23 cellular contexts compared by ENCODE assay signal in the genomic region with DNA sequence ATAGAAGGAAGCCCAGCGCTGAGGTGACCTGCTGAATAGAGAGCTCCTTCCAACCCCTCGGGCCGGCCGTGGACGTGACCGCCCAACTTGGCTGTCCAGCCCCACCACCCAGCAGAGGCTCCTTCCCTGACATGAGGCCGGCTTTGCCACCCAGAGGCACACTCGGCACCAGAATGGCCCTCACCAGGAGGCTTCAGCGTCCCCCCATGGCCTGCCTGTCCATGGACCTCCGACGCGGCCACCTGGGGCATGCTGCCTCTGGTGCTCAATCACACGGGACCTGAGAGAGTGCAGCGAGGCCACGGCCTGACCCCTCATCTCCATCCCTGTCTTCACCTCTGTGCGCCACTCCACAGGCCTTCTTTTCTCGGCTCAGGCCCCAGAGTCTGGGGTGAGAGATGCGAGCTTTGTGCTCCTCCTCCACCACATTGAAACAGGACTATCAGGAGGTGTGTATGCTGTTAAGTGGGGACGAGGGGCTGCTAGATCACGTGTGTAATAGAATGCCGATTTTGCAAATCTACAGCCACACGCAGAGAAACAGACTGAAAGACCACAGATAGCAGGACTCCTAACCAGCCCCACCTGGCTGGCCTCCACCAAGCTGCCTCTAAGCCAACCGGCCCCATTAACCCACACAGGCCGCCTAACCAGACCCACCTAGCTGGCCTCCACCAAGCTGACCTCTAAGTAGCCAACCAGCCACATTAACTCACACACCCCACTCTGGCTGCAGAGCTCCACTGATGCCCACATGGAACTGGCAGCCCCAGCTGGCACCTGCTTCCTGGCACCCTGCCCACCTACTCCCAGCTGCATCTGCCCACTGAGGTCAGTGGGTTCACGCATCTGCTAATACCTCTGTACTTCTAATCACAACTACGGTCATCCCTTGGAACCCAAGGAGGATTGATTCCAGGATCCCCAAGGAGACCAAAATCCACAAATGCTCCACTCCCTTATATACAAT. TPM values are rescaled to one million over a fixed set of nuclear protein-coding genes. Genes with fewer than 3 reads are reported as not detected.
DNase-seq lines count a peak whose midpoint lies in the region; ATAC-seq, FAIRE-seq and TF ChIP-seq lines count a peak whose summit lies in the region.
"Had no signal": no experiment of that assay in that cellular context is flagged by ENCODE, and none has a peak within 500 bp of the region (broad histone marks: within the 10 kb centered on the region; RNA-seq: fewer than 3 reads in every experiment).

No MANE protein-coding gene starts in this region.

- H2AFZ ChIP-seq in IMR-90 (replicated peaks; ENCODE audit: low read length, poor library complexity), result peak overlapping the region; percentile 4
- H2AFZ ChIP-seq in H1 (ENCODE audit: low read length), result no peak overlapping the region
- no peak overlapping the region for H2AFZ ChIP-seq in trophoblast cell (ENCODE audit: insufficient read depth, low read length, poor library complexity)

- H3K23ac ChIP-seq in IMR-90 (ENCODE audit: low read depth, low read length) (no peak overlapping the region), H1 (ENCODE audit: insufficient read length) (no peak overlapping the region), trophoblast cell (ENCODE audit: low read length) (no peak overlapping the region)

- H2BK5ac ChIP-seq in IMR-90 (ENCODE audit: low read depth, low read length, poor library complexity, severe bottlenecking), result peak overlapping the region; percentile 9
- peak overlapping the region; percentile 40; the same call in 1 of the 2 replicates for H2BK5ac ChIP-seq in H1 (ENCODE audit: low read depth, low read length)
- no peak overlapping the region for H2BK5ac ChIP-seq in trophoblast cell (ENCODE audit: low read depth, low read length, poor library complexity)

- no peak overlapping the region for H4K5ac ChIP-seq in IMR-90 (ENCODE audit: low read depth, low read length)
- no peak overlapping the region for H4K5ac ChIP-seq in H1 (ENCODE audit: insufficient read length, low read depth, low read length)

- peak overlapping the region in 8 of 11 experiments; percentile 2 to 66 (median 55); a peak in 12 of 22 replicates for H3K4me2 ChIP-seq in BLaER1 treated with 17β-estradiol and CSF1 and Interleukin-3, amounts not matched to agents 10 nM and 100 nM
- no peak overlapping the region for H3K4me2 ChIP-seq in IMR-90 (ENCODE audit: low read depth, low read length)
- H3K4me2 ChIP-seq in H1 (ENCODE audit: insufficient read depth in 1 of 2, low read depth in 2 of 2, low read length in 2 of 2), result no peak overlapping the region
- H3K4me2 ChIP-seq in trophoblast cell (ENCODE audit: low read length), result no peak overlapping the region

- no peak for TF ChIP-seq POLR2A in IMR-90 (IDR thresholded peaks at IDR 0.05; ENCODE audit: low read depth, low read length)
- TF ChIP-seq POLR2A in H1 (IDR thresholded peaks at IDR 0.05; ENCODE audit: control extremely low read depth in 1 of 2, low read depth in 2 of 2, low read length in 2 of 2), result no peak

- peaks cover 0 to 17% (median 12%) of the 10 kb centered on the region in 11 experiments; a peak in 14 of 22 replicates for H3K9me3 ChIP-seq in BLaER1 treated with 17β-estradiol and CSF1 and Interleukin-3, amounts not matched to agents 10 nM and 100 nM (replicated peaks in 1 of 11)
- peaks cover 2% of the 10 kb centered on the region; the same call in 1 of the 2 replicates for H3K9me3 ChIP-seq in IMR-90 (ENCODE audit: control insufficient read depth, insufficient read depth, low read length)
- no peaks in the 10 kb centered on the region for H3K9me3 ChIP-seq in H1 (ENCODE audit: insufficient read depth in 2 of 2, low read depth in 1 of 2, low read length in 1 of 2)
- H3K9me3 ChIP-seq in trophoblast cell (ENCODE audit: insufficient read depth, low read depth, low read length), result peaks cover 5% of the 10 kb centered on the region
- H3K9me3 ChIP-seq in endodermal cell (ENCODE audit: control insufficient read depth, low read length), result no peaks in the 10 kb centered on the region
- H3K9me3 ChIP-seq: Peyer's patch, tibial artery had no signal

- FAIRE-seq in H1 (lab: Jason Lieb, UNC), result no peak

- H3K4ac ChIP-seq in IMR-90 (ENCODE audit: low read depth, low read length) (no peak overlapping the region), H1 (replicated peaks; ENCODE audit: insufficient read length, low read depth, low read length) (no peak overlapping the region), trophoblast cell (ENCODE audit: low read depth, low read length) (no peak overlapping the region)

- H2BK120ac ChIP-seq in IMR-90 (ENCODE audit: low read depth, low read length), result no peak overlapping the region
- no peak overlapping the region for H2BK120ac ChIP-seq in H1 (replicated peaks; ENCODE audit: low read depth, low read length)
- peak overlapping the region; percentile 35 for H2BK120ac ChIP-seq in trophoblast cell (ENCODE audit: insufficient read depth, low read length, poor library complexity)

- no peak overlapping the region for H3K56ac ChIP-seq in IMR-90 (ENCODE audit: extremely low read depth, insufficient read depth, low read length)
- H3K56ac ChIP-seq in H1 (replicated peaks; ENCODE audit: insufficient read length, low read depth, low read length), result no peak overlapping the region

- ATAC-seq in IMR-90 (ENCODE audit: low read depth), result no peak
- ATAC-seq: activated CD8-positive, alpha-beta T cell treated with anti-CD3 and anti-CD28 coated beads, Interleukin-2, amount 10 ng/mL, durations not matched to agents 7 days and 5 days had no signal

- H4K20me1 ChIP-seq in BLaER1 treated with 17β-estradiol and CSF1 and Interleukin-3, amounts not matched to agents 10 nM and 100 nM, result peaks cover 0 to 20% (median 0%) of the 10 kb centered on the region in 11 experiments; a peak in 3 of 22 replicates
- H4K20me1 ChIP-seq in IMR-90 (ENCODE audit: insufficient read depth, low read length) (no peaks in the 10 kb centered on the region), H1 (replicated peaks in 1 of 2; ENCODE audit: control insufficient read depth in 1 of 2, insufficient read depth in 2 of 2, low read length in 2 of 2) (no peaks in the 10 kb centered on the region)

- TF ChIP-seq RAD21 in IMR-90 (IDR thresholded peaks at IDR 0.05; ENCODE audit: low read length), result no peak
- TF ChIP-seq RAD21 in H1 (IDR thresholded peaks at IDR 0.05 in 1 of 2, conservative IDR thresholded peaks at IDR 0.05 in 1 of 2; ENCODE audit: low read depth in 2 of 2, low read length in 2 of 2), result no peak

- CTCF ChIA-PET in IMR-90 (lab: Yijun Ruan, JAX), result no interaction called here
- CTCF ChIA-PET in H1 (lab: Charles Lee; ENCODE audit: partially characterized antibody), result no interaction called here

- peak overlapping the region; percentile 58; the same call in 1 of the 2 replicates for H2AK5ac ChIP-seq in IMR-90 (ENCODE audit: low read depth, low read length)
- H2AK5ac ChIP-seq in H1 (ENCODE audit: low read depth, low read length), result no peak overlapping the region
- H2AK5ac ChIP-seq in trophoblast cell (ENCODE audit: low read length), result no peak overlapping the region

- 86% methylated on average over 4 of the region's 26 CpGs; no CpG with 5 or more reads in 1 of the 2 experiments for WGBS in IMR-90 (ENCODE audit: extremely low coverage in 2 of 2, insufficient read length in 1 of 2), 2 experiments
- WGBS in H1 (ENCODE audit: extremely low coverage in 1 of 2, insufficient coverage in 1 of 2, insufficient read length in 1 of 2, insufficient replicate concordance in 2 of 2, low coverage in 1 of 2, low lambda C conversion rate in 2 of 2, missing lambda C conversion rate in 1 of 2), 2 experiments, result 91% methylated on average over 23 of the region's 26 CpGs; no CpG with 5 or more reads in 1 of the 2 experiments
- no CpG with 5 or more reads among the region's 26 CpGs for WGBS in trophoblast cell (ENCODE audit: extremely low coverage, insufficient coverage, insufficient read length)
- WGBS in endodermal cell (ENCODE audit: insufficient coverage in 1 of 2, insufficient read length in 1 of 2), 2 experiments, result 92 to 93% methylated on average over 8 to 26 of the region's 26 CpGs

- H3K4me1 Mint-ChIP-seq in endodermal cell, result peaks cover 2% of the 10 kb centered on the region

- H3K23me2 ChIP-seq in H1 (ENCODE audit: low read depth, low read length), result peaks cover 3% of the 10 kb centered on the region; the same call in 1 of the 2 replicates

- no peak overlapping the region for H2BK15ac ChIP-seq in IMR-90 (ENCODE audit: low read depth, low read length)
- H2BK15ac ChIP-seq in H1 (ENCODE audit: low read length), result no peak overlapping the region

- no peaks in the 10 kb centered on the region for H3K27me3 ChIP-seq in BLaER1 treated with 17β-estradiol and CSF1 and Interleukin-3, amounts not matched to agents 10 nM and 100 nM
- peaks cover 2% of the 10 kb centered on the region; the same call in 1 of the 2 replicates for H3K27me3 ChIP-seq in IMR-90 (ENCODE audit: control insufficient read depth, insufficient read depth, low read length)
- H3K27me3 ChIP-seq in H1 (replicated peaks in 1 of 4; ENCODE audit: control insufficient read depth in 3 of 4, extremely low read depth in 1 of 4, insufficient read depth in 3 of 4, low read length in 3 of 4), result no peaks in the 10 kb centered on the region
- H3K27me3 ChIP-seq in trophoblast cell (ENCODE audit: insufficient read depth, low read length), result no peaks in the 10 kb centered on the region
- H3K27me3 ChIP-seq in endodermal cell (ENCODE audit: control insufficient read depth, insufficient read depth, low read length, poor library complexity, severe bottlenecking), result no peaks in the 10 kb centered on the region
- H3K27me3 ChIP-seq: Peyer's patch, tibial artery had no signal

- H3K9me3 Mint-ChIP-seq in endodermal cell, result peaks cover 3% of the 10 kb centered on the region

- H3K27ac Mint-ChIP-seq in endodermal cell, result no peak overlapping the region
- H3K27ac Mint-ChIP-seq: activated CD8-positive, alpha-beta T cell treated with anti-CD3 and anti-CD28 coated beads, Interleukin-2, amount 10 ng/mL, durations not matched to agents 7 days and 5 days; CD4-positive, alpha-beta T cell; naive B cell had no signal

- POLR2A ChIA-PET in IMR-90 (lab: Charles Lee; ENCODE audit: unreplicated experiment), result interaction anchor here (0.6 kb wide), 1 partner anchor 106 kb away, joined by 3 read pairs; no protein-coding TSS in a partner anchor
- POLR2A ChIA-PET in H1 (lab: Charles Lee; ENCODE audit: partially characterized antibody), result no interaction called here

- H3K36me3 Mint-ChIP-seq in endodermal cell (ENCODE audit: low read depth), result no peaks in the 10 kb centered on the region
- H3K36me3 Mint-ChIP-seq: naive B cell had no signal

- H3K79me1 ChIP-seq in IMR-90 (ENCODE audit: low read depth in 1 of 2, low read length in 2 of 2) (peaks cover 0 to 4% of the 10 kb centered on the region in 2 experiments; a peak in 1 of 4 replicates), H1 (ENCODE audit: low read depth, low read length) (no peaks in the 10 kb centered on the region), trophoblast cell (ENCODE audit: low read length) (peaks cover 4% of the 10 kb centered on the region)

- H3K4me1 ChIP-seq in BLaER1 treated with 17β-estradiol and CSF1 and Interleukin-3, amounts not matched to agents 10 nM and 100 nM, result peaks cover 8 to 52% (median 44%) of the 10 kb centered on the region in 10 experiments
- H3K4me1 ChIP-seq in IMR-90 (ENCODE audit: control insufficient read depth, insufficient read depth, low read length) (peaks cover 4% of the 10 kb centered on the region), H1 (replicated peaks in 1 of 4; ENCODE audit: control insufficient read depth in 3 of 4, insufficient read depth in 4 of 4, low read length in 3 of 4) (0 out of 7 replicates have a peak, but pooled peaks cover 0 to under 1% (median 0%) of the 10 kb centered on the region in 4 experiments), trophoblast cell (ENCODE audit: control insufficient read depth in 1 of 2, insufficient read depth in 2 of 2, low read length in 2 of 2) (peaks cover 5% of the 10 kb centered on the region in 2 experiments), endodermal cell (ENCODE audit: control insufficient read depth, insufficient read depth, low read length) (no peaks in the 10 kb centered on the region)

- H4K91ac ChIP-seq in IMR-90 (ENCODE audit: insufficient read depth, low read depth, low read length), result no peak overlapping the region; the same call in 1 of the 2 replicates
- no peak overlapping the region for H4K91ac ChIP-seq in H1 (replicated peaks; ENCODE audit: insufficient read length, low read length)
- no peak overlapping the region for H4K91ac ChIP-seq in trophoblast cell (ENCODE audit: low read depth, low read length)

- dilution Hi-C loops in IMR-90 (cut with HindIII; ENCODE audit: low sequenced_read_pairs, unreplicated experiment), result no loop called here

- no peak overlapping the region for H3K18ac ChIP-seq in IMR-90 (ENCODE audit: low read depth, low read length)
- no peak overlapping the region for H3K18ac ChIP-seq in H1 (ENCODE audit: extremely low read depth, low read length)
- no peak overlapping the region for H3K18ac ChIP-seq in trophoblast cell (ENCODE audit: low read length)

- no peaks in the 10 kb centered on the region for H3K36me3 ChIP-seq in BLaER1 treated with 17β-estradiol and CSF1 and Interleukin-3, amounts not matched to agents 10 nM and 100 nM
- H3K36me3 ChIP-seq in IMR-90 (ENCODE audit: control insufficient read depth, insufficient read depth, low read length), result no peaks in the 10 kb centered on the region
- H3K36me3 ChIP-seq in H1 (ENCODE audit: control insufficient read depth in 2 of 4, insufficient read depth in 4 of 4, low read length in 3 of 4), result no peaks in the 10 kb centered on the region
- no peaks in the 10 kb centered on the region for H3K36me3 ChIP-seq in trophoblast cell (ENCODE audit: control insufficient read depth in 1 of 2, insufficient read depth in 2 of 2, low read length in 2 of 2)
- no peaks in the 10 kb centered on the region for H3K36me3 ChIP-seq in endodermal cell (ENCODE audit: control insufficient read depth, insufficient read depth, low read length)
- H3K36me3 ChIP-seq: Peyer's patch, tibial artery had no signal

- H3K4me3 Mint-ChIP-seq in endodermal cell, result no peak overlapping the region
- H3K4me3 Mint-ChIP-seq: activated CD8-positive, alpha-beta T cell treated with anti-CD3 and anti-CD28 coated beads, Interleukin-2, amount 10 ng/mL, durations not matched to agents 7 days and 5 days; CD4-positive, alpha-beta T cell; naive B cell; stimulated activated naive CD8-positive, alpha-beta T cell treated with anti-CD3 and anti-CD28 coated beads, Interleukin-15, Interleukin-2, amounts not matched to agents 100 ng/mL and 50 ng/mL, for 24 hours had no signal

- peaks cover 4% of the 10 kb centered on the region for H3K9me1 ChIP-seq in IMR-90 (ENCODE audit: insufficient read depth, low read length)

- intact Hi-C loops in IMR-90 (cut with micrococcal nuclease), result no loop called here

- no peak overlapping the region for H3K4me3 ChIP-seq in BLaER1 treated with 17β-estradiol and CSF1 and Interleukin-3, amounts not matched to agents 10 nM and 100 nM
- H3K4me3 ChIP-seq in IMR-90 (ENCODE audit: insufficient read depth, low read depth, low read length), result no peak overlapping the region
- H3K4me3 ChIP-seq in H1 (ENCODE audit: extremely low read depth in 1 of 4, insufficient read depth in 2 of 4, low read depth in 3 of 4, low read length in 4 of 4), result no peak overlapping the region
- no peak overlapping the region for H3K4me3 ChIP-seq in trophoblast cell (ENCODE audit: low read depth, low read length)
- H3K4me3 ChIP-seq in endodermal cell (ENCODE audit: low read length), result no peak overlapping the region
- H3K4me3 ChIP-seq: Peyer's patch, tibial artery had no signal

- no peak overlapping the region for H4K8ac ChIP-seq in IMR-90 (ENCODE audit: low read depth in 2 of 2, low read length in 2 of 2)
- peak overlapping the region; percentile 59; the same call in 1 of the 2 replicates for H4K8ac ChIP-seq in H1 (ENCODE audit: extremely low read depth, insufficient read depth, low read length)
- H4K8ac ChIP-seq in trophoblast cell (ENCODE audit: low read depth, low read length), result no peak overlapping the region

- no peak overlapping the region for H4K12ac ChIP-seq in trophoblast cell (ENCODE audit: low read depth, low read length)

- H3K27me3 Mint-ChIP-seq in endodermal cell (ENCODE audit: insufficient read depth), result no peaks in the 10 kb centered on the region

- no peak overlapping the region for H3K27ac ChIP-seq in BLaER1 treated with 17β-estradiol and CSF1 and Interleukin-3, amounts not matched to agents 10 nM and 100 nM
- H3K27ac ChIP-seq in IMR-90 (ENCODE audit: insufficient read depth, low read length) (no peak overlapping the region), H1 (ENCODE audit: low read depth, low read length) (no peak overlapping the region), trophoblast cell (ENCODE audit: low read depth, low read length) (no peak overlapping the region), endodermal cell (ENCODE audit: low read depth, low read length) (no peak overlapping the region)
- H3K27ac ChIP-seq: Peyer's patch, tibial artery had no signal

- BruUV-seq in IMR-90 (replicated peaks; lab: Mats Ljungman, UMichigan), result no TSS peak

- H3K79me2 ChIP-seq in H1 (ENCODE audit: control insufficient read depth in 1 of 2, insufficient read depth in 2 of 2, low read length in 2 of 2) (no peaks in the 10 kb centered on the region), trophoblast cell (ENCODE audit: control insufficient read depth, insufficient read depth, low read length, poor library complexity) (no peaks in the 10 kb centered on the region)

- in situ Hi-C loops in IMR-90 (cut with MboI; ENCODE audit: low sequenced_read_pairs), result no loop called here

- H3K9ac ChIP-seq in BLaER1 treated with 17β-estradiol and CSF1 and Interleukin-3, amounts not matched to agents 10 nM and 100 nM, result no peak overlapping the region
- H3K9ac ChIP-seq in IMR-90 (ENCODE audit: low read depth, low read length) (no peak overlapping the region), H1 (replicated peaks in 1 of 4; ENCODE audit: extremely low read depth in 1 of 4, low read depth in 3 of 4, low read length in 3 of 4) (no peak overlapping the region), trophoblast cell (ENCODE audit: low read length) (no peak overlapping the region), endodermal cell (ENCODE audit: extremely low read depth, low read length, poor library complexity, severe bottlenecking) (no peak overlapping the region)

- H2BK12ac ChIP-seq in H1 (ENCODE audit: low read depth, low read length) (peak overlapping the region; percentile 30; the same call in 1 of the 2 replicates), trophoblast cell (ENCODE audit: low read length) (no peak overlapping the region)

- TF ChIP-seq CTCF in IMR-90 (conservative IDR thresholded peaks at IDR 0.05; ENCODE audit: low read depth, low read length), result no peak
- TF ChIP-seq CTCF in H1 (IDR thresholded peaks at IDR 0.05; ENCODE audit: control extremely low read depth in 1 of 3, insufficient read depth in 1 of 3, low read depth in 1 of 3, low read length in 3 of 3), result no peak
- TF ChIP-seq CTCF in endodermal cell (conservative IDR thresholded peaks at IDR 0.05), result no peak

- no peak overlapping the region for H3K14ac ChIP-seq in IMR-90 (replicated peaks; ENCODE audit: low read depth, low read length)
- no peak overlapping the region for H3K14ac ChIP-seq in H1 (ENCODE audit: insufficient read length)
- no peak overlapping the region for H3K14ac ChIP-seq in trophoblast cell (ENCODE audit: low read length)

- no peak for TF ChIP-seq EP300 in H1 (IDR thresholded peaks at IDR 0.05; ENCODE audit: borderline replicate concordance in 1 of 2, low read depth in 2 of 2, low read length in 2 of 2)

- no peak overlapping the region for H2BK20ac ChIP-seq in IMR-90 (ENCODE audit: low read depth, low read length)
- 0 out of 2 replicates have a peak overlapping the region, but pooled peaks have one; percentile 48 for H2BK20ac ChIP-seq in H1 (ENCODE audit: low read length)

- DNase-seq in IMR-90 (no peak), H1 (ENCODE audit: low read depth in 1 of 2, low spot score in 2 of 2) (no peak), trophoblast cell (no peak), endodermal cell (no peak), EL (no peak), SKM-1 treated with dmso at 0.1 percent for 144 hours (lab: John Stamatoyannopoulos, UW; ENCODE audit: unreplicated experiment) (no peak)
- no peak for DNase-seq in NK-92 treated with Interleukin-12 subunit alpha and Interleukin-12 subunit beta, amount 100 ng/mL, for 24 hours (lab: John Stamatoyannopoulos, UW)
- DNase-seq: activated CD8-positive, alpha-beta T cell treated with anti-CD3 and anti-CD28 coated beads, Interleukin-2, amount 10 ng/mL, durations not matched to agents 7 days and 5 days; activated gamma-delta T cell; CD4-positive, alpha-beta T cell; glutamatergic neuron; mesendoderm; naive B cell; NCI-H1436; NCI-H510A; retina; T-helper 2 cell; tibial artery had no signal

- no peak overlapping the region for H2AK9ac ChIP-seq in IMR-90 (replicated peaks; ENCODE audit: low read depth, low read length, poor library complexity)

RNA-seq across cellular contexts. Expression of a gene that starts 20.7 kb away (rescaled TPM):
- total RNA-seq in IMR-90 (2012; rRNA removed) (not detected in 2 replicates), endodermal cell (not detected)
- polyA plus RNA-seq in IMR-90 (2012; rRNA removed) (not detected in 2 replicates), H1 (2011; rRNA removed) (0.03 TPM in 1 of 2 replicates, not detected in the other)
- polyA plus RNA-seq in IMR-90 (2012; cell fraction: cytosol; rRNA removed), result not detected in 2 replicates
- not detected in 2 replicates for polyA plus RNA-seq in IMR-90 (2012; cell fraction: nucleus; rRNA removed; ENCODE audit: low replicate concordance)
- not detected in 2 replicates for total RNA-seq in H1 (2021; fragmentation: NEBNext Ultra II Directional; extraction: Animal tissue kit (Norgen Biotek cat#: 25700))
- polyA plus RNA-seq in H1 (2011; cell fraction: cytosol; rRNA removed), result not detected
- polyA plus RNA-seq in H1 (2011; cell fraction: nucleus; rRNA removed), result not detected
- polyA plus RNA-seq in H1 (2012, experiment 1 of 2), result not detected in 4 replicates
- polyA plus RNA-seq in H1 (2012, experiment 2 of 2), result not detected
- polyA plus RNA-seq in H1 (2013, experiment 1 of 2), result not detected
- not detected for polyA plus RNA-seq in H1 (2013, experiment 2 of 2)
- not detected in 2 replicates for polyA minus RNA-seq in H1 (2011; rRNA and poly(A)+ RNA removed)
- not detected for polyA minus RNA-seq in H1 (2011; cell fraction: cytosol; rRNA and poly(A)+ RNA removed)
- polyA minus RNA-seq in H1 (2011; cell fraction: nucleus; rRNA and poly(A)+ RNA removed), result not detected
- 0.05 and 0.08 TPM in 2 replicates for polyA plus RNA-seq in trophoblast cell (2013)
- polyA plus RNA-seq in endodermal cell (2013, experiment 1 of 2), result not detected
- polyA plus RNA-seq in endodermal cell (2013, experiment 2 of 2), result not detected
- total RNA-seq: activated CD8-positive, alpha-beta T cell treated with anti-CD3 and anti-CD28 coated beads, Interleukin-2, amount 10 ng/mL, durations not matched to agents 7 days and 5 days; CD4-positive, alpha-beta T cell; M059J; osteocyte; Peyer's patch had no signal

Comparison
In these comparisons a context has a peak if more than half of its experiments do, and no peak if none do; other contexts are left out.
1. H3K4me2 ChIP-seq: peak in BLaER1 treated with 17β-estradiol and CSF1 and Interleukin-3, amounts not matched to agents 10 nM and 100 nM (8 of 11); none in IMR-90 (single experiment), H1 (0 of 2) and trophoblast cell (single experiment).